Comparison of ENCODE assay signal across 31 cellular contexts in the genomic region with DNA sequence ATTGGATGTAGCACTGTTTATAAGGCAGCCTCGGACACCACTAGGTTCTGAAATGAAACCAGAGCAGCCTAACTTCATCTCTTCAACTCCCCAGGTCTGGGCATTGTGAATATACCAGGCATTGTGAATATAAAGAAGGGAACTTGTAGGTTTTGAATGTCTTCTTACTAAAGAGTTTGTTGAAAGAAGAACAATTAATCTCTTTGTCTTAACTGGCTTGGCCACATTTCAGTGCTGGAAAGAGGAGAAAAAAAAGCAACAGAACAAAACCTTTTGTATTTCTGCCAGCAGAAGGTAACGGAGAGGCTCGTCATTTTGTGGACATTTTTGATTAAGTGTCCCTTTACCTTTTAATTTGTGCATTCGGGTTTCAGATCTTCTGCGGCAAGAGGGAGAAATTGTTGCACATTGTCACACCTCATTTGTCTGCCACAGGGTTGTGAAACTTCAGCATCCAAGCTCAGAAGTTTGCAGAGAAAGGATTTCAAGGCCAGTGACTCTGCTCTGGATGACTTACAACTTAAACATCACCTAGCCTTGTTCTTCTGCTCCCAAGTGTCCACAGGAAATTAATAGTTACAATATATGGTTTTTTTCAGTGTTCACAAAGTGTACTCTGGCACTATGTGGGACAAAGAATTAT.
A peak's percentile ranks its signal among the peaks of the same experiment; 100 is the strongest.
DNase-seq lines count a peak whose midpoint lies in the region; ATAC-seq, FAIRE-seq and TF ChIP-seq lines count a peak whose summit lies in the region.
"Had no signal": no experiment of that assay in that cellular context is flagged by ENCODE, and none has a peak within 500 bp of the region (broad histone marks: within the 10 kb centered on the region; RNA-seq: fewer than 3 reads in every experiment).

No MANE protein-coding gene starts in this region.

- no peak overlapping the region for H2BK12ac ChIP-seq in trophoblast cell (ENCODE audit: low read length)

- in situ Hi-C loops in GM12878 (cut with MboI), result no loop called here

- FAIRE-seq in GM12878 (lab: Jason Lieb, UNC), result no peak
- FAIRE-seq: colon, G401.6 had no signal

- peaks cover 4% of the 10 kb centered on the region for H3K79me1 ChIP-seq in trophoblast cell (ENCODE audit: low read length)

- H3K4me3 ChIP-seq in GM23338 (no peak overlapping the region), GM12878 (no peak overlapping the region), trophoblast cell (ENCODE audit: low read depth, low read length) (no peak overlapping the region)
- H3K4me3 ChIP-seq: adrenal gland, GM23248, ovary, Peyer's patch, right lobe of liver, SK-N-MC, tibial artery had no signal

- no peak overlapping the region for H3K23ac ChIP-seq in trophoblast cell (ENCODE audit: low read length)

- 28% methylated on average over 5 of the region's 5 CpGs for WGBS in GM12878 (ENCODE audit: insufficient coverage, insufficient replicate concordance, low lambda C conversion rate, missing lambda C conversion rate)
- no CpG with 5 or more reads among the region's 5 CpGs for WGBS in trophoblast cell (ENCODE audit: extremely low coverage, insufficient coverage, insufficient read length)

- no peak overlapping the region for H2BK5ac ChIP-seq in trophoblast cell (ENCODE audit: low read depth, low read length, poor library complexity)

- no peak overlapping the region for H3K18ac ChIP-seq in trophoblast cell (ENCODE audit: low read length)

- H4K91ac ChIP-seq in trophoblast cell (ENCODE audit: low read depth, low read length), result peak overlapping the region; percentile 48

- TF ChIP-seq CTCF in GM23338 (conservative IDR thresholded peaks at IDR 0.05; ENCODE audit: low read depth in 2 of 2) (no peak), GM12878 (IDR thresholded peaks at IDR 0.05 in 2 of 3, conservative IDR thresholded peaks at IDR 0.05 in 1 of 3; ENCODE audit: control insufficient read depth in 2 of 3, extremely low read depth in 1 of 3, insufficient read depth in 1 of 3, low read depth in 3 of 3, low read length in 3 of 3) (no peak)

- TF ChIP-seq POLR2A in GM12878 (IDR thresholded peaks at IDR 0.05; ENCODE audit: low read depth, low read length), result no peak

- H3K4ac ChIP-seq in trophoblast cell (ENCODE audit: low read depth, low read length), result no peak overlapping the region

- TSS peak; percentile 42 for BruUV-seq in GM12878 (replicated peaks; lab: Mats Ljungman, UMichigan)

- H3K79me2 ChIP-seq in GM23338 (replicated peaks; ENCODE audit: insufficient read depth) (peaks cover 5% of the 10 kb centered on the region; the same call in 1 of the 2 replicates), GM12878 (ENCODE audit: control insufficient read depth, insufficient read depth, low read length) (no peaks in the 10 kb centered on the region), trophoblast cell (ENCODE audit: control insufficient read depth, insufficient read depth, low read length, poor library complexity) (no peaks in the 10 kb centered on the region)

- H3K9ac ChIP-seq in GM12878 (ENCODE audit: control insufficient read depth, insufficient read depth, low read length) (no peak overlapping the region), trophoblast cell (ENCODE audit: low read length) (no peak overlapping the region)
- H3K9ac ChIP-seq: GM23248 had no signal

- peaks cover 7% of the 10 kb centered on the region for H3K27me3 Mint-ChIP-seq in GM23338 (ENCODE audit: insufficient read depth, low read depth, poor library complexity)

- H3K9me3 ChIP-seq in GM12878 (replicated peaks; ENCODE audit: control insufficient read depth, insufficient read depth, low read length) (no peaks in the 10 kb centered on the region; the same call in 2 of the 3 replicates), trophoblast cell (ENCODE audit: insufficient read depth, low read depth, low read length) (peaks cover 1% of the 10 kb centered on the region)
- H3K9me3 ChIP-seq: adrenal gland, ovary, Peyer's patch, right lobe of liver, tibial artery had no signal

- DNase-seq in GM23338 (ENCODE audit: low spot score), result no peak
- no peak for DNase-seq in GM12878 (ENCODE audit: low read depth, low spot score)
- peak; percentile 44 for DNase-seq in foreskin melanocyte
- DNase-seq in trophoblast cell, result no peak
- DNase-seq in activated CD4-positive, alpha-beta T cell treated with anti-CD3 and anti-CD28 coated beads for 48 hours, result no peak
- DNase-seq in activated CD8-positive, alpha-beta memory T cell treated with anti-CD3 and anti-CD28 coated beads, Interleukin-2, amount 50 U/mL, for 4 hours, result no peak
- no peak for DNase-seq in left lobe of liver (ENCODE audit: low spot score)
- DNase-seq: activated CD4-positive, alpha-beta T cell treated with anti-CD3 and anti-CD28 coated beads for 1 hour; activated naive CD4-positive, alpha-beta T cell; activated T-cell treated with anti-CD3 and anti-CD28 coated beads, Interleukin-2, amount 50 U/mL, for 4 hours; adrenal gland; DMS 273 treated with DMSO at 0.1 percent for 48 hours; effector memory CD8-positive, alpha-beta T cell; GM23248; left colon; naive thymus-derived CD8-positive, alpha-beta T cell; NCI-H1417 treated with DMSO at 0.1 percent for 48 hours; NCI-H446 treated with DMSO at 0.1 percent for 48 hours; NK-92 treated with Interleukin-12 subunit alpha and Interleukin-12 subunit beta, amount 100 ng/mL, for 24 hours; ovary; Peyer's patch; right lobe of liver; tibial artery had no signal

- no peak overlapping the region for H3K27ac Mint-ChIP-seq in GM23338
- H3K27ac Mint-ChIP-seq: effector memory CD8-positive, alpha-beta T cell; naive thymus-derived CD8-positive, alpha-beta T cell; stimulated activated naive CD8-positive, alpha-beta T cell treated with anti-CD3 and anti-CD28 coated beads, Interleukin-15, Interleukin-2, amounts not matched to agents 100 ng/mL and 50 ng/mL, for 24 hours; T-helper 1 cell treated with Interleukin-12 subunit alpha and Interleukin-12 subunit beta and Interleukin-4 antibody, amounts not matched to agents 30 μg/mL and 1 μg/mL, for 36 hours had no signal

- no peak overlapping the region for H4K12ac ChIP-seq in trophoblast cell (ENCODE audit: low read depth, low read length)

- CTCF ChIA-PET in GM12878 (lab: Yijun Ruan, JAX), result interaction anchor here (0.9 to 1.3 kb wide), 2 partner anchors 11 to 21 kb away, joined by 3 to 4 read pairs; no protein-coding TSS in a partner anchor

- peaks cover 33% of the 10 kb centered on the region for H3K4me1 ChIP-seq in GM23338 (ENCODE audit: insufficient read depth)
- peaks cover 7% of the 10 kb centered on the region for H3K4me1 ChIP-seq in GM12878 (ENCODE audit: control insufficient read depth, insufficient read depth, low read length)
- peaks cover 8 to 12% of the 10 kb centered on the region in 2 experiments for H3K4me1 ChIP-seq in trophoblast cell (ENCODE audit: control insufficient read depth in 1 of 2, insufficient read depth in 2 of 2, low read length in 2 of 2)
- H3K4me1 ChIP-seq: adrenal gland, Peyer's patch, right lobe of liver had no signal

- no peaks in the 10 kb centered on the region for H3K36me3 ChIP-seq in GM23338 (ENCODE audit: insufficient read depth)
- H3K36me3 ChIP-seq in GM12878 (ENCODE audit: control insufficient read depth in 2 of 2, insufficient read depth in 2 of 2, low read length in 1 of 2), result no peaks in the 10 kb centered on the region
- no peaks in the 10 kb centered on the region for H3K36me3 ChIP-seq in trophoblast cell (ENCODE audit: control insufficient read depth in 1 of 2, insufficient read depth in 2 of 2, low read length in 2 of 2)
- H3K36me3 ChIP-seq: adrenal gland, ovary, Peyer's patch, right lobe of liver, tibial artery had no signal

- no peak for TF ChIP-seq RAD21 in GM12878 (IDR thresholded peaks at IDR 0.05; ENCODE audit: insufficient read depth, low read depth, low read length)

- H2AFZ ChIP-seq in GM23338 (no peak overlapping the region), GM12878 (ENCODE audit: control insufficient read depth, low read depth, low read length) (no peak overlapping the region), trophoblast cell (ENCODE audit: insufficient read depth, low read length, poor library complexity) (no peak overlapping the region)
- H2AFZ ChIP-seq: GM23248 had no signal

- H2BK120ac ChIP-seq in trophoblast cell (ENCODE audit: insufficient read depth, low read length, poor library complexity), result no peak overlapping the region

- H3K4me2 ChIP-seq in GM23338 (peak overlapping the region; percentile 29; the same call in 1 of the 2 replicates), GM12878 (ENCODE audit: control insufficient read depth, insufficient read depth) (no peak overlapping the region), trophoblast cell (ENCODE audit: low read length) (no peak overlapping the region)

- POLR2A ChIA-PET in GM12878 (lab: Charles Lee), result no interaction called here

- H3K27me3 ChIP-seq in GM23338 (ENCODE audit: insufficient read depth) (no peaks in the 10 kb centered on the region), GM12878 (replicated peaks in 1 of 2; ENCODE audit: control insufficient read depth in 2 of 2, insufficient read depth in 2 of 2, low read length in 1 of 2) (no peaks in the 10 kb centered on the region), trophoblast cell (ENCODE audit: insufficient read depth, low read length) (no peaks in the 10 kb centered on the region)
- H3K27me3 ChIP-seq: adrenal gland, ovary, Peyer's patch, right lobe of liver had no signal

- no peaks in the 10 kb centered on the region for H3K9me2 ChIP-seq in GM23338 (ENCODE audit: insufficient read depth)

- H3K27ac ChIP-seq in GM23338 (ENCODE audit: low read depth) (0 out of 2 replicates have a peak overlapping the region, but pooled peaks have one; percentile 14), GM12878 (ENCODE audit: control insufficient read depth, insufficient read depth) (no peak overlapping the region), trophoblast cell (ENCODE audit: low read depth, low read length) (peak overlapping the region; percentile 66)
- H3K27ac ChIP-seq: adrenal gland, C4-2B, GM23248, ovary, Peyer's patch, right lobe of liver, SK-N-MC, tibial artery had no signal

- SMC1A ChIA-PET in GM12878 (lab: Charles Lee; ENCODE audit: uncharacterized antibody, unreplicated experiment), result interaction anchor here (0.6 to 1.3 kb wide), 6 partner anchors 11 to 23 kb away, joined by 3 to 5 read pairs (median 3); no protein-coding TSS in a partner anchor

- H3K9me3 Mint-ChIP-seq in GM23338, result no peaks in the 10 kb centered on the region; the same call in 1 of the 3 replicates
- H3K9me3 Mint-ChIP-seq: activated T-cell treated with anti-CD3 and anti-CD28 coated beads, Interleukin-2, amount 50 U/mL, for 4 hours; effector memory CD8-positive, alpha-beta T cell; naive thymus-derived CD8-positive, alpha-beta T cell; stimulated activated naive CD8-positive, alpha-beta T cell treated with anti-CD3 and anti-CD28 coated beads, Interleukin-15, Interleukin-2, amounts not matched to agents 100 ng/mL and 50 ng/mL, for 24 hours; T-helper 1 cell treated with Interleukin-12 subunit alpha and Interleukin-12 subunit beta and Interleukin-4 antibody, amounts not matched to agents 30 μg/mL and 1 μg/mL, for 36 hours had no signal

- no peak for TF ChIP-seq EP300 in GM12878 (IDR thresholded peaks at IDR 0.05; ENCODE audit: borderline replicate concordance in 1 of 2, control insufficient read depth in 1 of 2, low read depth in 2 of 2, low read length in 2 of 2)

- no peak overlapping the region for H4K8ac ChIP-seq in trophoblast cell (ENCODE audit: low read depth, low read length)

- no peak overlapping the region for H3K4me3 Mint-ChIP-seq in GM23338
- H3K4me3 Mint-ChIP-seq: activated T-cell treated with anti-CD3 and anti-CD28 coated beads, Interleukin-2, amount 50 U/mL, for 4 hours; brain; effector memory CD8-positive, alpha-beta T cell; naive thymus-derived CD8-positive, alpha-beta T cell; stimulated activated naive CD8-positive, alpha-beta T cell treated with anti-CD3 and anti-CD28 coated beads, Interleukin-15, Interleukin-2, amounts not matched to agents 100 ng/mL and 50 ng/mL, for 24 hours; T-helper 1 cell treated with Interleukin-12 subunit alpha and Interleukin-12 subunit beta and Interleukin-4 antibody, amounts not matched to agents 30 μg/mL and 1 μg/mL, for 36 hours had no signal

- H3K4me1 Mint-ChIP-seq in GM23338, result peaks cover 45% of the 10 kb centered on the region

- H3K36me3 Mint-ChIP-seq in GM23338 (ENCODE audit: low read depth), result no peaks in the 10 kb centered on the region
- H3K36me3 Mint-ChIP-seq: naive thymus-derived CD8-positive, alpha-beta T cell had no signal

- no peaks in the 10 kb centered on the region for H4K20me1 ChIP-seq in GM23338 (replicated peaks; ENCODE audit: insufficient read depth)
- no peaks in the 10 kb centered on the region for H4K20me1 ChIP-seq in GM12878 (ENCODE audit: control insufficient read depth, insufficient read depth)

- intact Hi-C loops in GM12878 (cut with micrococcal nuclease; ENCODE audit: unreplicated experiment), result no loop called here

- H3F3A ChIP-seq in GM23338 (replicated peaks; ENCODE audit: low read depth), result no peaks in the 10 kb centered on the region

- no peak overlapping the region for H3K14ac ChIP-seq in trophoblast cell (ENCODE audit: low read length)

- ATAC-seq in GM23338 (no peak), GM12878 (peak; percentile 38; the same call in 2 of the 3 replicates), GM21825 (IDR thresholded peaks at IDR 0.05; ENCODE audit: unreplicated experiment) (no peak), left lobe of liver (no peak)
- ATAC-seq: activated T-cell treated with anti-CD3 and anti-CD28 coated beads, Interleukin-2, amount 50 U/mL, for 4 hours; effector memory CD8-positive, alpha-beta T cell; left colon; naive thymus-derived CD8-positive, alpha-beta T cell; right lobe of liver had no signal

- RAD21 ChIA-PET in GM12878 (lab: Charles Lee; ENCODE audit: unreplicated experiment), result interaction anchor here (1.0 to 1.2 kb wide), 2 partner anchors 11 to 24 kb away, joined by 3 read pairs; no protein-coding TSS in a partner anchor

- H2AK5ac ChIP-seq in trophoblast cell (ENCODE audit: low read length), result no peak overlapping the region
